17 cellular contexts compared by ENCODE assay signal in genomic region chr10:129470103-129470851, GRCh38.
"Had no signal": no experiment of that assay in that cellular context is flagged by ENCODE, and none has a peak within 500 bp of the region (broad histone marks: within the 10 kb centered on the region; RNA-seq: fewer than 3 reads in every experiment).

No MANE protein-coding gene starts in this region.

- DNase-seq: activated CD4-positive, alpha-beta memory T cell treated with anti-CD3 and anti-CD28 coated beads for 36 hours; activated CD4-positive, alpha-beta T cell treated with anti-CD3 and anti-CD28 coated beads for 48 hours; activated CD4-positive, CD25-positive, alpha-beta regulatory T cell; activated naive CD4-positive, alpha-beta T cell treated with Interleukin-2 at 50 U/mL for 16 hours; activated T-cell treated with anti-CD3 and anti-CD28 coated beads, Interleukin-2, amount 50 U/mL, for 48 hours; cerebellar nuclear complex; cortex of kidney; foreskin keratinocyte; immature natural killer cell; left ventricle myocardium superior; nucleus accumbens; stimulated activated CD4-positive, alpha-beta T cell treated with anti-CD3 and anti-CD28 coated beads, Interleukin-4, amount 100 ng/mL, for 1 hour; stimulated activated naive CD4-positive, alpha-beta T cell treated with Interleukin-2 at 50 U/mL for 16 hours; SW 1271; T-helper 17 cell; upper lobe of right lung had no signal

- H3K36me3 ChIP-seq: upper lobe of right lung had no signal

- H3K4me1 ChIP-seq: foreskin keratinocyte had no signal

- H3K9me3 Mint-ChIP-seq: activated CD4-positive, alpha-beta memory T cell treated with anti-CD3 and anti-CD28 coated beads for 36 hours; immature natural killer cell; nephron had no signal

- H3K4me3 Mint-ChIP-seq: activated CD4-positive, alpha-beta memory T cell treated with anti-CD3 and anti-CD28 coated beads for 36 hours; T-helper 17 cell had no signal

- H3K4me3 ChIP-seq: upper lobe of right lung had no signal

- H3K27ac ChIP-seq: foreskin keratinocyte, upper lobe of right lung had no signal

- H3K27me3 ChIP-seq: foreskin keratinocyte, upper lobe of right lung had no signal

- ATAC-seq: foreskin keratinocyte, left ventricle myocardium superior, T-helper 17 cell, upper lobe of right lung had no signal

- H3K27ac Mint-ChIP-seq: activated CD4-positive, alpha-beta memory T cell treated with anti-CD3 and anti-CD28 coated beads for 36 hours; nephron; T-helper 17 cell had no signal

- H3K9me3 ChIP-seq: upper lobe of right lung had no signal

- H3K27me3 Mint-ChIP-seq: activated CD4-positive, alpha-beta memory T cell treated with anti-CD3 and anti-CD28 coated beads for 36 hours; T-helper 17 cell had no signal
